Comparison of ENCODE assay signal across 19 cellular contexts in genomic region chr2:219399716-219400478, GRCh38. TPM values are rescaled to one million over a fixed set of nuclear protein-coding genes. Genes with fewer than 3 reads are reported as not detected.
DNase-seq lines count a peak whose midpoint lies in the region; ATAC-seq, FAIRE-seq and TF ChIP-seq lines count a peak whose summit lies in the region.
"Had no signal": no experiment of that assay in that cellular context is flagged by ENCODE, and none has a peak within 500 bp of the region (broad histone marks: within the 10 kb centered on the region; RNA-seq: fewer than 3 reads in every experiment).

No MANE protein-coding gene starts in this region.

- no peak for FAIRE-seq in urothelium cell line (lab: Jason Lieb, UNC)

- no peaks in the 10 kb centered on the region for H3K79me2 ChIP-seq in PC-3 (ENCODE audit: low read length)

- peaks cover 43 to 62% (median 52%) of the 10 kb centered on the region in 10 experiments for H3K4me1 ChIP-seq in BLaER1 treated with 17β-estradiol and CSF1 and Interleukin-3, amounts not matched to agents 10 nM and 100 nM
- H3K4me1 ChIP-seq in HEK293 (ENCODE audit: control insufficient read depth, insufficient read depth, low read length): peaks cover 19% of the 10 kb centered on the region
- peaks cover 42% of the 10 kb centered on the region for H3K4me1 ChIP-seq in PC-3 (ENCODE audit: insufficient read depth, low read length)
- H3K4me1 ChIP-seq in mucosa of descending colon (ENCODE audit: low read depth): peaks cover 14% of the 10 kb centered on the region
- H3K4me1 ChIP-seq in spleen: peaks cover 0 to 24% (median 7%) of the 10 kb centered on the region in 6 donors

- POLR2A ChIA-PET in HEK293 (lab: Yijun Ruan, JAX): interaction anchor here (0.6 kb wide), 1 partner anchor 152 kb away, joined by 4 read pairs; no protein-coding TSS in a partner anchor
- POLR2A ChIA-PET in PC-3 (lab: Charles Lee; ENCODE audit: unreplicated experiment): no interaction called here

- BruUV-seq in PC-3 (replicated peaks; lab: Mats Ljungman, UMichigan): no TSS peak

- no peaks in the 10 kb centered on the region for H3K27me3 ChIP-seq in BLaER1 treated with 17β-estradiol and CSF1 and Interleukin-3, amounts not matched to agents 10 nM and 100 nM
- H3K27me3 ChIP-seq in PC-3 (ENCODE audit: low read length) (no peaks in the 10 kb centered on the region), spleen (replicated peaks in 1 of 7) (peaks cover 0 to 18% (median 0%) of the 10 kb centered on the region in 7 donors)

- DNase-seq in PC-3 (no peak), mucosa of descending colon (no peak), GF-D8 (lab: John Stamatoyannopoulos, UW) (no peak), urothelium cell line (ENCODE audit: low spot score) (no peak), NCI-H446 (lab: John Stamatoyannopoulos, UW) (no peak), spleen (no peak)
- DNase-seq: activated naive CD4-positive, alpha-beta T cell treated with anti-CD3 and anti-CD28 coated beads, Interleukin-2, amount 10 ng/mL, durations not matched to agents 7 days and 5 days; cortex of kidney; foreskin melanocyte; H9; NCI-H187; NCI-H526; nucleus accumbens; stimulated activated CD4-positive, alpha-beta T cell treated with anti-CD3 and anti-CD28 coated beads, Interleukin-4, amount 100 ng/mL, for 4 hours; stimulated activated CD8-positive, alpha-beta memory T cell treated with anti-CD3 and anti-CD28 coated beads, Interleukin-4, amount 100 ng/mL, for 48 hours; SW 1271 had no signal

- H3K9me2 ChIP-seq in PC-3 (replicated peaks; ENCODE audit: low read length): no peaks in the 10 kb centered on the region

- peaks cover 7% of the 10 kb centered on the region for H3F3A ChIP-seq in PC-3 (ENCODE audit: low read length, unreplicated experiment)

- no peak for TF ChIP-seq POLR2A in spleen (IDR thresholded peaks at IDR 0.05)

- H3K4me3 ChIP-seq in BLaER1 treated with 17β-estradiol and CSF1 and Interleukin-3, amounts not matched to agents 10 nM and 100 nM: no peak overlapping the region
- H3K4me3 ChIP-seq in HEK293 (ENCODE audit: low read depth, low read length): no peak overlapping the region
- peak overlapping the region; percentile 37; the same call in 1 of the 2 replicates for H3K4me3 ChIP-seq in PC-3 (ENCODE audit: low read length)
- no peak overlapping the region for H3K4me3 ChIP-seq in mucosa of descending colon
- no peak overlapping the region for H3K4me3 ChIP-seq in spleen

- no peaks in the 10 kb centered on the region for H4K20me1 ChIP-seq in BLaER1 treated with 17β-estradiol and CSF1 and Interleukin-3, amounts not matched to agents 10 nM and 100 nM
- H4K20me1 ChIP-seq in PC-3 (ENCODE audit: low read length): no peaks in the 10 kb centered on the region

- peak overlapping the region; percentile 13 to 81 (median 47); a peak in 16 of 22 replicates for H3K4me2 ChIP-seq in BLaER1 treated with 17β-estradiol and CSF1 and Interleukin-3, amounts not matched to agents 10 nM and 100 nM
- H3K4me2 ChIP-seq in PC-3 (ENCODE audit: low read length): peak overlapping the region; percentile 83

- no peaks in the 10 kb centered on the region for H3K36me3 ChIP-seq in BLaER1 treated with 17β-estradiol and CSF1 and Interleukin-3, amounts not matched to agents 10 nM and 100 nM
- H3K36me3 ChIP-seq in HEK293 (ENCODE audit: control insufficient read depth in 2 of 2, insufficient read depth in 1 of 2, low read length in 2 of 2) (no peaks in the 10 kb centered on the region), PC-3 (ENCODE audit: low read depth, low read length) (no peaks in the 10 kb centered on the region), mucosa of descending colon (ENCODE audit: low read depth) (no peaks in the 10 kb centered on the region), spleen (no peaks in the 10 kb centered on the region)

- peak overlapping the region in 2 of 11 experiments; percentile 26 to 82; a peak in 1 of 22 replicates for H3K27ac ChIP-seq in BLaER1 treated with 17β-estradiol and CSF1 and Interleukin-3, amounts not matched to agents 10 nM and 100 nM
- peak overlapping the region; percentile 13; the same call in 1 of the 2 replicates for H3K27ac ChIP-seq in HEK293 (ENCODE audit: extremely low read depth, low read depth, low read length)
- H3K27ac ChIP-seq in PC-3 (ENCODE audit: low read length): peak overlapping the region; percentile 85
- H3K27ac ChIP-seq in spleen: no peak overlapping the region

- intact Hi-C loops in PC-3 (cut with micrococcal nuclease) (no loop called here), mucosa of descending colon (cut with DNase I, micrococcal nuclease) (loop anchor here (5.0 to 10.0 kb wide), 2 partner anchors 127 to 135 kb away; no protein-coding TSS in a partner anchor), spleen (cut with DNase I; ENCODE audit: low total_unique reads) (no loop called here)

- no peaks in the 10 kb centered on the region for H3K9me3 ChIP-seq in BLaER1 treated with 17β-estradiol and CSF1 and Interleukin-3, amounts not matched to agents 10 nM and 100 nM (replicated peaks in 1 of 11)
- H3K9me3 ChIP-seq in HEK293 (ENCODE audit: control insufficient read depth, insufficient read depth, low read depth, low read length) (no peaks in the 10 kb centered on the region), PC-3 (ENCODE audit: low read length) (no peaks in the 10 kb centered on the region), mucosa of descending colon (no peaks in the 10 kb centered on the region), spleen (no peaks in the 10 kb centered on the region)

- WGBS in spleen, 5 donors: 69 to 74% (median 70%) methylated on average over 10 to 14 of the region's 14 CpGs

- ATAC-seq in PC-3 (no peak), mucosa of descending colon (peak; percentile 11)
- ATAC-seq: sciatic nerve had no signal

- H3K9ac ChIP-seq in BLaER1 treated with 17β-estradiol and CSF1 and Interleukin-3, amounts not matched to agents 10 nM and 100 nM: peak overlapping the region in 2 of 11 experiments; percentile 0 to 7; a peak in 1 of 22 replicates
- H3K9ac ChIP-seq in PC-3 (ENCODE audit: low read length): peak overlapping the region; percentile 31; the same call in 1 of the 2 replicates

- H2AFZ ChIP-seq in PC-3 (ENCODE audit: low read length): no peak overlapping the region

- CTCF ChIA-PET in HEK293 (lab: Yijun Ruan, JAX): interaction anchor here (0.8 to 9.6 kb wide), 6 partner anchors 10 to 127 kb away, joined by 3 to 196 read pairs (median 24); partner anchors contain the start of gene DNPEP
- CTCF ChIA-PET in PC-3 (lab: Charles Lee): interaction anchor here (0.7 to 1.4 kb wide), 3 partner anchors 12 to 130 kb away, joined by 3 to 13 read pairs (median 6); partner anchors contain the start of gene DNPEP

- TF ChIP-seq CTCF in HEK293 (tag by site-specific recombination; IDR thresholded peaks at IDR 0.05) (no peak), PC-3 (conservative IDR thresholded peaks at IDR 0.05; ENCODE audit: low read depth, low read length) (no peak), mucosa of descending colon (IDR thresholded peaks at IDR 0.05) (no peak), spleen (IDR thresholded peaks at IDR 0.05 in 8 of 11, conservative IDR thresholded peaks at IDR 0.05 in 3 of 11) (no peak)

TF ChIP-seq in HEK293, 187 proteins besides CTCF, POLR2A, EP300 and RAD21 (continues in another document):
- TF ChIP-seq ZNF510 (tag by site-specific recombination; IDR thresholded peaks at IDR 0.05; ENCODE audit: insufficient replicate concordance): no peak
- no peak for TF ChIP-seq TCF7L2 (IDR thresholded peaks at IDR 0.05; ENCODE audit: borderline replicate concordance, low read depth, low read length)
- TF ChIP-seq ZNF132 (tag by site-specific recombination; IDR thresholded peaks at IDR 0.05; ENCODE audit: borderline replicate concordance): no peak
- no peak for TF ChIP-seq ZNF37A (tag by site-specific recombination; IDR thresholded peaks at IDR 0.05)
- TF ChIP-seq PATZ1 (tag by site-specific recombination; IDR thresholded peaks at IDR 0.05): no peak
- no peak for TF ChIP-seq ZNF747 (tag by site-specific recombination; IDR thresholded peaks at IDR 0.05)
- no peak for TF ChIP-seq ZNF639 (tag by site-specific recombination; IDR thresholded peaks at IDR 0.05)
- no peak for TF ChIP-seq ZFP69B (tag by site-specific recombination; IDR thresholded peaks at IDR 0.05)

RNA-seq across cellular contexts. Expression of gene DNPEP, which starts 12.2 kb away (rescaled TPM):
- total RNA-seq in PC-3 (2014; rRNA removed) (86.2 and 114 TPM in 2 replicates), mucosa of descending colon (100 to 1,000 TPM in 2 of 3 donors, 10 to 100 TPM in 1; 75.7 to 127 (median 125) TPM), spleen (10 to 100 TPM; 46.7 to 65.8 (median 59.2) TPM)
- polyA plus RNA-seq in spleen: 10 to 100 TPM; 74.4 to 92.8 (median 91.7) TPM

RNA-seq across cellular contexts. Expression of gene DES, which starts 18.3 kb away (rescaled TPM):
- total RNA-seq in PC-3 (2014; rRNA removed): not detected in 2 replicates
- total RNA-seq in mucosa of descending colon: 1,000 to 10,000 TPM in 1 of 3 donors, 100 to 1,000 TPM in 1, 10 to 100 TPM in 1; 65.4 to 4,715 (median 359) TPM
- 10 to 100 TPM in 3 of 7 donors, 1 to 10 TPM in 4; 4.3 to 18.1 (median 8.3) TPM for total RNA-seq in spleen
- polyA plus RNA-seq in spleen: 10 to 100 TPM; 10.8 to 24.7 (median 14.1) TPM

RNA-seq across cellular contexts. Expression of gene SPEG, which starts 34.7 kb away (rescaled TPM):
- total RNA-seq in PC-3 (2014; rRNA removed): 30.7 and 45.2 TPM in 2 replicates
- 100 to 1,000 TPM in 1 of 3 donors, 10 to 100 TPM in 1, 1 to 10 TPM in 1; 7.9 to 242 (median 22.2) TPM for total RNA-seq in mucosa of descending colon
- 1 to 10 TPM in 6 of 7 donors, under 1 TPM in 1; 0.74 to 4.5 (median 2.3) TPM for total RNA-seq in spleen
- 1 to 10 TPM; 4.4 to 8.2 (median 4.9) TPM for polyA plus RNA-seq in spleen

Comparison
In these comparisons a context has a peak if more than half of its experiments do, and no peak if none do; other contexts are left out.
1. H3K27ac ChIP-seq: peak in HEK293 (single experiment) and PC-3 (single experiment); none in spleen (0 of 8).
2. intact Hi-C loops: an anchor here in mucosa of descending colon (5.0 to 10.0 kb wide); none called in PC-3 and spleen.